ENCODE assay signal across 1 cellular context in genomic region chr17:71502443-71502842, GRCh38.
TF ChIP-seq lines count a peak whose summit lies in the region.

No MANE protein-coding gene starts in this region.

TF ChIP-seq in SK-N-SH, 30 proteins besides CTCF, POLR2A, EP300 and RAD21 (continued from another document):
- TF ChIP-seq USF1 (IDR thresholded peaks at IDR 0.05; ENCODE audit: borderline replicate concordance, low read depth) = no peak
- no peak for TF ChIP-seq RFX5 (IDR thresholded peaks at IDR 0.05; ENCODE audit: low read length)
- TF ChIP-seq ELF1 (IDR thresholded peaks at IDR 0.05) = no peak
- TF ChIP-seq SMC3 (IDR thresholded peaks at IDR 0.05; ENCODE audit: low read depth, low read length) = no peak
- TF ChIP-seq IRF3 (IDR thresholded peaks at IDR 0.05; ENCODE audit: low read depth, low read length) = no peak
- TF ChIP-seq NFIC (IDR thresholded peaks at IDR 0.05; ENCODE audit: borderline replicate concordance) = peak; percentile 89
- peak; percentile 78 for TF ChIP-seq FOSL2 (IDR thresholded peaks at IDR 0.05; ENCODE audit: borderline replicate concordance, low read depth)
- peak; percentile 67; the same call in 1 of the 2 replicates for TF ChIP-seq RCOR1 (IDR thresholded peaks at IDR 0.05; ENCODE audit: low read length)
- 0 out of 2 replicates have a peak, but pooled peaks have one; percentile 60 for TF ChIP-seq MAX (IDR thresholded peaks at IDR 0.05; ENCODE audit: low read depth)
- TF ChIP-seq POLR2AphosphoS5 (IDR thresholded peaks at IDR 0.05; ENCODE audit: low read depth, low read length) = peak; percentile 90; the same call in 1 of the 2 replicates
- TF ChIP-seq JUND (IDR thresholded peaks at IDR 0.05) = peak; percentile 98
- peak; percentile 100 for TF ChIP-seq MEF2A (IDR thresholded peaks at IDR 0.05; ENCODE audit: borderline replicate concordance, low read depth)
- TF ChIP-seq FOXJ3 (CRISPR knock-in tag; IDR thresholded peaks at IDR 0.05) = no peak
TF ChIP-seq in SK-N-SH: peak in this region for 17.
